8 cellular contexts compared by ENCODE assay signal in the genomic region with DNA sequence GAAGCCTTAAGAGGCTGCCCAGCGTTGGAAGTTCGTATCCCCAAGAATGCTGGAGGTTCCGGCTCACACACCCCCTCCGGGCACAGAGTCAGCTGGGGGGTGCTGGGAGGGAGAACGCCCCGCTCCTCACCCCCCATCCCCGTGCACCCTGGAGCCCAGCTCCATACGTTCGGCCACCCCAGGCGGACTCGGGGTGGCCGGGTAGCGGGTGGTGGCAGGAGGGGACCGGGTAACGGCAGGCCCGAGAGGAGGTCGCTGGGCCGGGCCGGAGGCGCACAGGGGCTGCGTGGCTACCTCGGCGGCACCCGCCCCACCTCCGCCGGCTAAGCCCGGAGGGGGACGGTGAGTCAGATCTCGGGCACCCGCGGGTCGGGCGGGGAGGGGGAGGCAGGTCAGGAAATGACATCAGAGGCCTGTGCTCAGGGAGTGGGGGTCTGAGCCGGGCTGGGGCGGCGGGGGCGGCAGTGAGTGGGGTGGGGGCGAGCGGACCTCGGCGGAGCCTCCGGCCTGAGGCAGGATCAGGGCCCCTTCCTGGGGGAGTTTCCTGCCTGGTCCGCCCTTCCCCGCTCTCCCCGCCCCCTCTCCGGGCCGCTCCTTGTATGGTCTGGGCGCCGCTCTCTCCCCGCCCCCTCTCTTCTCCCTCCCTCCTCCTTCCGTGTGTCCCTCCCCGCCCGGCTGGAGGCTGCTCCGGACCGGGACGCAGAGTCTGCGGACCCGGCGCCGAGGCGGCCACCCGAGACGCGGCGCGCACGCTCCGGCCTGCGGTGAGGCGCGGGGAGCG. TPM values are rescaled to one million over a fixed set of nuclear protein-coding genes. Genes with fewer than 3 reads are reported as not detected.
DNase-seq lines count a peak whose midpoint lies in the region; ATAC-seq and TF ChIP-seq lines count a peak whose summit lies in the region.

A gene with protein sequence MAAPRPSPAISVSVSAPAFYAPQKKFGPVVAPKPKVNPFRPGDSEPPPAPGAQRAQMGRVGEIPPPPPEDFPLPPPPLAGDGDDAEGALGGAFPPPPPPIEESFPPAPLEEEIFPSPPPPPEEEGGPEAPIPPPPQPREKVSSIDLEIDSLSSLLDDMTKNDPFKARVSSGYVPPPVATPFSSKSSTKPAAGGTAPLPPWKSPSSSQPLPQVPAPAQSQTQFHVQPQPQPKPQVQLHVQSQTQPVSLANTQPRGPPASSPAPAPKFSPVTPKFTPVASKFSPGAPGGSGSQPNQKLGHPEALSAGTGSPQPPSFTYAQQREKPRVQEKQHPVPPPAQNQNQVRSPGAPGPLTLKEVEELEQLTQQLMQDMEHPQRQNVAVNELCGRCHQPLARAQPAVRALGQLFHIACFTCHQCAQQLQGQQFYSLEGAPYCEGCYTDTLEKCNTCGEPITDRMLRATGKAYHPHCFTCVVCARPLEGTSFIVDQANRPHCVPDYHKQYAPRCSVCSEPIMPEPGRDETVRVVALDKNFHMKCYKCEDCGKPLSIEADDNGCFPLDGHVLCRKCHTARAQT (plus strand): TSS at position 700 of the 781 bp plus-strand sequence. CDS start 227 bp downstream, outside the sequence.

- no peak for TF ChIP-seq CTCF in kidney epithelial cell (IDR thresholded peaks at IDR 0.05; ENCODE audit: insufficient read depth, low read length, poor library complexity, severe bottlenecking)

- peaks cover 1% of the 10 kb centered on the region for H3K36me3 ChIP-seq in kidney epithelial cell (ENCODE audit: control insufficient read depth, insufficient read depth, low read length)

- H3K4me3 ChIP-seq in kidney epithelial cell (ENCODE audit: low read depth, low read length): peak within 1 kb of the TSS; percentile 92

- in situ Hi-C loops in ACHN (cut with HindIII; ENCODE audit: low pct_ligation_motif_present, low pct_unique_long_range_greater_than_20kb, low sequenced_read_pairs): no loop called here

- H3K27me3 ChIP-seq in kidney epithelial cell (ENCODE audit: control insufficient read depth, insufficient read depth, low read length): no peaks in the 10 kb centered on the region

- peak; percentile 96 for DNase-seq in ACHN
- DNase-seq in NCI-H446 (lab: John Stamatoyannopoulos, UW): peak; percentile 47 to 81
- peak; percentile 73 to 82 for DNase-seq in activated CD4-positive, alpha-beta T cell treated with anti-CD3 and anti-CD28 coated beads for 24 hours (ENCODE audit: low read depth in 2 of 2)
- peak; percentile 96 for DNase-seq in cerebellum (ENCODE audit: low spot score)
- peak; percentile 56 for DNase-seq in kidney epithelial cell (ENCODE audit: low read depth)
- peak; percentile 70 to 75 for DNase-seq in stimulated activated CD4-positive, alpha-beta T cell treated with anti-CD3 and anti-CD28 coated beads, Interleukin-1b, Interleukin-23, amount 100 ng/mL, for 1 hour (ENCODE audit: low read depth in 2 of 2)

- peak; percentile 57 for ATAC-seq in GM18873 (IDR thresholded peaks at IDR 0.05; ENCODE audit: low FRiP score, unreplicated experiment)
- ATAC-seq in HG03135 (IDR thresholded peaks at IDR 0.05; ENCODE audit: unreplicated experiment): peak; percentile 80

RNA-seq across cellular contexts. Expression of the gene that starts here (rescaled TPM):
- total RNA-seq in cerebellum: 17.4 TPM
- total RNA-seq in kidney epithelial cell: 162 and 218 TPM in 2 replicates

Comparison
In these comparisons a context has a peak if more than half of its experiments do, and no peak if none do; other contexts are left out.
1. Peak in every context shown above with its lines: DNase-seq, ATAC-seq and H3K4me3 ChIP-seq.